Comparison of ENCODE assay signal across 8 cellular contexts in the genomic region with DNA sequence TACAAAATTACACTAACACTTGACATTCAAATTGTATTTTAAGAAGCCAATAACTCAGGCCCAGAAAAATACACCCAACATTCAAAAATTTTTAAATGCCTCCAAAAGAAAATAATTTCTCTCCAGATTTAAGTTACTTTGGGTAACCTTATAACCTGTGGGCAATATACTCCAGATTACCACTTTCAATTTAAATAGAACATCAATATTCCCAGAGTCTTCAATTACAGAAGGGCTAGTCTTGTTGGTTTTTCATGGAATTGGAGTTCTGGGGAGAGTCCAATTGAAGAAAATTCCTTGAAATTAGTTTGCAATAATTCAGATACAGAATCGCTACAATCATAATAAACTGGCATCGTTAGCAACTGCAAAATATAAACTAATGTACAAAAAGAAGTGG. TPM values are rescaled to one million over a fixed set of nuclear protein-coding genes. Genes with fewer than 3 reads are reported as not detected.
DNase-seq lines count a peak whose midpoint lies in the region; ATAC-seq and TF ChIP-seq lines count a peak whose summit lies in the region.

No MANE protein-coding gene starts in this region.

- H3K27me3 ChIP-seq in breast epithelium (no peaks in the 10 kb centered on the region), mucosa of rectum (ENCODE audit: control insufficient read depth in 2 of 2, insufficient read depth in 2 of 2, low read length in 2 of 2) (no peaks in the 10 kb centered on the region)

- H3K36me3 ChIP-seq in breast epithelium = no peaks in the 10 kb centered on the region
- peaks cover 3 to 13% of the 10 kb centered on the region in 2 donors for H3K36me3 ChIP-seq in mucosa of rectum (ENCODE audit: control insufficient read depth in 2 of 2, insufficient read depth in 2 of 2, low read length in 2 of 2)

- no peak for TF ChIP-seq POLR2A in breast epithelium (IDR thresholded peaks at IDR 0.05)

- peak overlapping the region; percentile 98 for H3K27ac Mint-ChIP-seq in stimulated activated naive CD8-positive, alpha-beta T cell treated with anti-CD3 and anti-CD28 coated beads, Interleukin-15, Interleukin-2, amounts not matched to agents 100 ng/mL and 50 ng/mL, for 24 hours

- no peaks in the 10 kb centered on the region for H3K9me3 Mint-ChIP-seq in stimulated activated naive CD8-positive, alpha-beta T cell treated with anti-CD3 and anti-CD28 coated beads, Interleukin-15, Interleukin-2, amounts not matched to agents 100 ng/mL and 50 ng/mL, for 24 hours

- H3K27ac ChIP-seq in breast epithelium (no peak overlapping the region), mucosa of rectum (ENCODE audit: low read depth in 2 of 2, low read length in 2 of 2) (no peak overlapping the region), substantia nigra (ENCODE audit: low read depth, low read length, poor library complexity, severe bottlenecking) (no peak overlapping the region)

- H3K4me3 ChIP-seq in breast epithelium (peak overlapping the region; percentile 82 to 99 (median 98)), mucosa of rectum (ENCODE audit: low read length in 2 of 2) (peak overlapping the region; percentile 75 to 87)

- H3K4me3 Mint-ChIP-seq in stimulated activated naive CD8-positive, alpha-beta T cell treated with anti-CD3 and anti-CD28 coated beads, Interleukin-15, Interleukin-2, amounts not matched to agents 100 ng/mL and 50 ng/mL, for 24 hours = peak overlapping the region; percentile 99

- H3K4me1 Mint-ChIP-seq in stimulated activated naive CD8-positive, alpha-beta T cell treated with anti-CD3 and anti-CD28 coated beads, Interleukin-15, Interleukin-2, amounts not matched to agents 100 ng/mL and 50 ng/mL, for 24 hours (ENCODE audit: low read depth) = peaks cover 50% of the 10 kb centered on the region

- H3K36me3 Mint-ChIP-seq in stimulated activated naive CD8-positive, alpha-beta T cell treated with anti-CD3 and anti-CD28 coated beads, Interleukin-15, Interleukin-2, amounts not matched to agents 100 ng/mL and 50 ng/mL, for 24 hours (ENCODE audit: low read depth) = peaks cover 50% of the 10 kb centered on the region

- no peaks in the 10 kb centered on the region for H3K9me3 ChIP-seq in breast epithelium
- no peaks in the 10 kb centered on the region for H3K9me3 ChIP-seq in mucosa of rectum (ENCODE audit: control insufficient read depth in 2 of 2, low read length in 2 of 2)

- H3K9ac ChIP-seq in mucosa of rectum (ENCODE audit: low read depth in 1 of 2, low read length in 2 of 2) = peak overlapping the region; percentile 94 to 98

- intact Hi-C loops in breast epithelium (cut with DNase I; ENCODE audit: low total_unique reads) = no loop called here

- ATAC-seq in stimulated activated naive CD8-positive, alpha-beta T cell treated with anti-CD3 and anti-CD28 coated beads, Interleukin-15, Interleukin-2, amounts not matched to agents 100 U/mL and 50 U/mL, for 24 hours = no peak
- ATAC-seq in GM18868 (IDR thresholded peaks at IDR 0.05; ENCODE audit: unreplicated experiment) = no peak
- no peak for ATAC-seq in GM18867 (IDR thresholded peaks at IDR 0.05; ENCODE audit: unreplicated experiment)
- no peak for ATAC-seq in GM18858 (IDR thresholded peaks at IDR 0.05; ENCODE audit: unreplicated experiment)

- no peak for TF ChIP-seq CTCF in breast epithelium (IDR thresholded peaks at IDR 0.05)

- no peaks in the 10 kb centered on the region for H3K27me3 Mint-ChIP-seq in stimulated activated naive CD8-positive, alpha-beta T cell treated with anti-CD3 and anti-CD28 coated beads, Interleukin-15, Interleukin-2, amounts not matched to agents 100 ng/mL and 50 ng/mL, for 24 hours

- H3K4me1 ChIP-seq in breast epithelium (no peaks in the 10 kb centered on the region), mucosa of rectum (ENCODE audit: control insufficient read depth in 2 of 2, insufficient read depth in 2 of 2, low read length in 2 of 2) (peaks cover 4% of the 10 kb centered on the region in 2 donors)

- DNase-seq in stimulated activated naive CD8-positive, alpha-beta T cell treated with anti-CD3 and anti-CD28 coated beads, Interleukin-15, Interleukin-2, amounts not matched to agents 100 U/mL and 50 U/mL, for 24 hours = no peak
- DNase-seq in breast epithelium (ENCODE audit: low spot score in 2 of 2) = no peak
- no peak for DNase-seq in substantia nigra (lab: John Stamatoyannopoulos, UW)

RNA-seq across cellular contexts. Expression of gene PPP4R3A, which starts 2.0 kb away (rescaled TPM):
- total RNA-seq in breast epithelium = 100 to 1,000 TPM in 1 of 3 donors, 10 to 100 TPM in 2; 83.9 to 127 (median 98.6) TPM
